ENCODE assay signal across 26 cellular contexts in genomic region chr10:72727128-72727527, GRCh38. TPM values are rescaled to one million over a fixed set of nuclear protein-coding genes. Genes with fewer than 3 reads are reported as not detected.
A peak's percentile ranks its signal among the peaks of the same experiment; 100 is the strongest.
DNase-seq lines count a peak whose midpoint lies in the region; ATAC-seq, FAIRE-seq and TF ChIP-seq lines count a peak whose summit lies in the region.
"Had no signal": no experiment of that assay in that cellular context is flagged by ENCODE, and none has a peak within 500 bp of the region (broad histone marks: within the 10 kb centered on the region; RNA-seq: fewer than 3 reads in every experiment).

No MANE protein-coding gene starts in this region.

- no peak for TF ChIP-seq CTCF in SK-N-SH (IDR thresholded peaks at IDR 0.05)
- no peak for TF ChIP-seq CTCF in keratinocyte (optimal IDR thresholded peaks at IDR 0.05 in 1 of 3, IDR thresholded peaks at IDR 0.05 in 1 of 3, conservative IDR thresholded peaks at IDR 0.05 in 1 of 3; ENCODE audit: extremely low read depth in 1 of 3, insufficient read depth in 2 of 3, low read length in 3 of 3)
- TF ChIP-seq CTCF in left lung (IDR thresholded peaks at IDR 0.05): no peak

- H3K4me3 ChIP-seq in SK-N-SH (ENCODE audit: low read depth in 2 of 2, low read length in 1 of 2) (no peak overlapping the region), keratinocyte (ENCODE audit: control insufficient read depth in 2 of 3, extremely low read depth in 1 of 3, insufficient read depth in 2 of 3, low read depth in 1 of 3, low read length in 3 of 3) (no peak overlapping the region), left lung (no peak overlapping the region)
- H3K4me3 ChIP-seq: upper lobe of left lung had no signal

- TF ChIP-seq EP300 in SK-N-SH (IDR thresholded peaks at IDR 0.05; ENCODE audit: borderline replicate concordance in 1 of 2, low read depth in 1 of 2, low read length in 1 of 2): peak; percentile 25 to 31; a peak in 2 of 4 replicates

- H2AFZ ChIP-seq in SK-N-SH (ENCODE audit: low read depth) (no peak overlapping the region), keratinocyte (ENCODE audit: control insufficient read depth, low read length) (no peak overlapping the region)
- H2AFZ ChIP-seq: parathyroid adenoma had no signal

- 8% methylated on average over 2 of the region's 2 CpGs for WGBS in SK-N-SH (ENCODE audit: low lambda C conversion rate)

- H3K4me1 ChIP-seq in SK-N-SH (ENCODE audit: control insufficient read depth in 1 of 2, insufficient read depth in 2 of 2, low read depth in 1 of 2, low read length in 1 of 2) (peaks cover 4 to 10% of the 10 kb centered on the region in 2 experiments; a peak in 3 of 4 replicates), keratinocyte (ENCODE audit: control insufficient read depth, extremely low read depth, insufficient read depth, low read length) (no peaks in the 10 kb centered on the region), left lung (peaks cover 0 to 4% of the 10 kb centered on the region in 2 donors)
- H3K4me1 ChIP-seq: parathyroid adenoma had no signal

- no peak for ATAC-seq in left lung
- ATAC-seq in GM21529 (IDR thresholded peaks at IDR 0.05; ENCODE audit: unreplicated experiment): no peak
- ATAC-seq: natural killer cell, right cardiac atrium had no signal

- intact Hi-C loops in left lung (cut with DNase I): no loop called here

- POLR2A ChIA-PET in SK-N-SH (lab: Yijun Ruan, JAX): no interaction called here

- H3F3A ChIP-seq in SK-N-SH (replicated peaks; ENCODE audit: insufficient read depth): peaks cover 27% of the 10 kb centered on the region

- peaks cover 0 to 20% of the 10 kb centered on the region in 2 experiments for H3K36me3 ChIP-seq in SK-N-SH (replicated peaks in 1 of 2; ENCODE audit: control insufficient read depth in 1 of 2, insufficient read depth in 2 of 2, low read length in 1 of 2)
- no peaks in the 10 kb centered on the region for H3K36me3 ChIP-seq in keratinocyte (ENCODE audit: control insufficient read depth in 2 of 2, extremely low read depth in 1 of 2, insufficient read depth in 2 of 2, low read length in 2 of 2)
- H3K36me3 ChIP-seq in left lung: no peaks in the 10 kb centered on the region
- H3K36me3 ChIP-seq: upper lobe of left lung had no signal

- no peak for TF ChIP-seq RAD21 in SK-N-SH (IDR thresholded peaks at IDR 0.05; ENCODE audit: low read length)

- H3K27ac ChIP-seq in SK-N-SH (ENCODE audit: low read depth in 2 of 2, low read length in 1 of 2) (peak overlapping the region; percentile 48 to 71; a peak in 3 of 4 replicates), keratinocyte (ENCODE audit: control insufficient read depth, insufficient read depth, low read length) (no peak overlapping the region), left lung (no peak overlapping the region)
- H3K27ac ChIP-seq: KMS-11, parathyroid adenoma, upper lobe of left lung had no signal

- peaks cover 7% of the 10 kb centered on the region; the same call in 1 of the 2 replicates for H4K20me1 ChIP-seq in SK-N-SH (ENCODE audit: insufficient read depth)
- no peaks in the 10 kb centered on the region for H4K20me1 ChIP-seq in keratinocyte (ENCODE audit: control insufficient read depth, extremely low read depth, insufficient read depth, low read length)

- no peaks in the 10 kb centered on the region for H3K9me2 ChIP-seq in SK-N-SH

- no peak for TF ChIP-seq POLR2A in GM12891 (IDR thresholded peaks at IDR 0.05; ENCODE audit: low read depth, low read length)

- peak; percentile 79 for FAIRE-seq in GM12891 (lab: Jason Lieb, UNC)
- FAIRE-seq in keratinocyte (lab: Jason Lieb, UNC): peak; percentile 51
- FAIRE-seq: endometrium, islet of Langerhans, TTC549 had no signal

- dilution Hi-C loops in keratinocyte (cut with MboI; ENCODE audit: extremely low pct_ligation_motif_present, low sequenced_read_pairs): no loop called here

- DNase-seq in GM12891 (ENCODE audit: insufficient read length, low spot score): no peak
- peak; percentile 15 for DNase-seq in SK-N-SH
- DNase-seq in keratinocyte (ENCODE audit: low read depth, low spot score): no peak
- no peak for DNase-seq in GM19238 (ENCODE audit: insufficient read length, low spot score)
- no peak for DNase-seq in left lung
- no peak for DNase-seq in AG08396 (ENCODE audit: low spot score)
- DNase-seq: activated CD4-positive, alpha-beta memory T cell treated with anti-CD3 and anti-CD28 coated beads, Interleukin-2, amount 10 ng/mL, durations not matched to agents 7 days and 5 days; activated CD4-positive, CD25-positive, alpha-beta regulatory T cell treated with anti-CD3 and anti-CD28 coated beads, Interleukin-2, amount 50 U/mL, for 72 hours; aorta; CD4-positive, alpha-beta memory T cell; dermis blood vessel endothelial cell; DMS 273 treated with DMSO at 0.1 percent for 48 hours; natural killer cell; NCI-H1417; NCI-H2029 treated with DMSO at 0.1 percent for 48 hours; NCI-H345; NCI-H748 treated with DMSO at 0.1 percent for 48 hours; right cardiac atrium; stimulated activated CD4-positive, alpha-beta T cell treated with anti-CD3 and anti-CD28 coated beads, Interleukin-2, amount 100 ng/mL, for 48 hours; upper lobe of left lung had no signal

- peak overlapping the region; percentile 24; the same call in 1 of the 2 replicates for H3K4me2 ChIP-seq in SK-N-SH
- H3K4me2 ChIP-seq in keratinocyte (ENCODE audit: control insufficient read depth, extremely low read depth, insufficient read depth, low read depth, low read length): no peak overlapping the region
- H3K4me2 ChIP-seq: KMS-11 had no signal

- no peaks in the 10 kb centered on the region for H3K9me3 ChIP-seq in SK-N-SH
- no peaks in the 10 kb centered on the region for H3K9me3 ChIP-seq in keratinocyte (ENCODE audit: control insufficient read depth, low read depth, low read length)
- H3K9me3 ChIP-seq in left lung: no peaks in the 10 kb centered on the region
- H3K9me3 ChIP-seq: upper lobe of left lung had no signal

- H3K27me3 ChIP-seq in SK-N-SH (ENCODE audit: insufficient read depth): no peaks in the 10 kb centered on the region
- no peaks in the 10 kb centered on the region for H3K27me3 ChIP-seq in keratinocyte (ENCODE audit: control insufficient read depth, extremely low read depth, insufficient read depth, low read length)
- H3K27me3 ChIP-seq in left lung: no peaks in the 10 kb centered on the region
- H3K27me3 ChIP-seq: upper lobe of left lung had no signal

- H3K9ac ChIP-seq in SK-N-SH: no peak overlapping the region
- H3K9ac ChIP-seq in keratinocyte (ENCODE audit: control insufficient read depth, extremely low read depth, insufficient read depth, low read length): no peak overlapping the region
- H3K9ac ChIP-seq: KMS-11, parathyroid adenoma had no signal

- CTCF ChIA-PET in SK-N-SH (lab: Yijun Ruan, JAX): no interaction called here

- peaks cover 31% of the 10 kb centered on the region; the same call in 1 of the 2 replicates for H3K79me2 ChIP-seq in SK-N-SH (ENCODE audit: insufficient read depth)
- H3K79me2 ChIP-seq in keratinocyte (ENCODE audit: control insufficient read depth, insufficient read depth, low read length): peaks cover 46% of the 10 kb centered on the region

- H3K9me1 ChIP-seq in keratinocyte (ENCODE audit: control insufficient read depth, extremely low read depth, insufficient read depth, low read length): no peaks in the 10 kb centered on the region

TF ChIP-seq in GM12891, 5 proteins besides CTCF, POLR2A, EP300 and RAD21:
- no peak for TF ChIP-seq POU2F2 (IDR thresholded peaks at IDR 0.05; ENCODE audit: low read depth, low read length)
- TF ChIP-seq POLR2AphosphoS5 (IDR thresholded peaks at IDR 0.05; ENCODE audit: low read depth, low read length): no peak

TF ChIP-seq in SK-N-SH, 30 proteins besides CTCF, POLR2A, EP300 and RAD21 (continues in another document):
- TF ChIP-seq RCOR1 (IDR thresholded peaks at IDR 0.05; ENCODE audit: low read length) (no peak), FOSL2 (IDR thresholded peaks at IDR 0.05; ENCODE audit: borderline replicate concordance, low read depth) (peak; percentile 22; the same call in 1 of the 2 replicates), TEAD4 (IDR thresholded peaks at IDR 0.05; ENCODE audit: borderline replicate concordance, insufficient read depth) (peak; percentile 65; the same call in 1 of the 2 replicates), RXRA (IDR thresholded peaks at IDR 0.05; ENCODE audit: borderline replicate concordance, low read depth) (no peak), SMC3 (IDR thresholded peaks at IDR 0.05; ENCODE audit: low read depth, low read length) (no peak), GATA2 (CRISPR knock-in tag; IDR thresholded peaks at IDR 0.05) (peak; percentile 63; the same call in 1 of the 2 replicates), SIN3A (IDR thresholded peaks at IDR 0.05; ENCODE audit: borderline replicate concordance, low read depth, low read length) (no peak), FOXM1 (IDR thresholded peaks at IDR 0.05; ENCODE audit: low read depth) (0 out of 2 replicates have a peak, but pooled peaks have one; percentile 35), JUND (IDR thresholded peaks at IDR 0.05) (peak; percentile 70), POLR2AphosphoS5 (IDR thresholded peaks at IDR 0.05; ENCODE audit: low read depth, low read length) (no peak), USF2 (IDR thresholded peaks at IDR 0.05; ENCODE audit: borderline replicate concordance, low read depth, low read length) (no peak)

RNA-seq across cellular contexts. Expression of gene MCU, which starts 35.2 kb away (rescaled TPM):
- 6.8 TPM for polyA plus RNA-seq in GM12891 (2012; ENCODE audit: low read depth, missing spikeins)
- polyA plus RNA-seq in SK-N-SH (2012; rRNA removed) (20.6 and 30.1 TPM in 2 replicates), keratinocyte (50.0 to 104 TPM (median 103 TPM) in 3 replicates)
- 26.2 and 26.9 TPM in 2 replicates for polyA plus RNA-seq in SK-N-SH (2012; cell fraction: cytosol; rRNA removed)
- 24.1 and 33.0 TPM in 2 replicates for polyA plus RNA-seq in SK-N-SH (2012; cell fraction: nucleus; rRNA removed)
- 12.0 TPM for polyA plus RNA-seq in keratinocyte (2011; ENCODE audit: low read depth)
- polyA plus RNA-seq in keratinocyte (2011; cell fraction: cytosol; rRNA removed): 56.9 and 99.0 TPM in 2 replicates
- 53.4 and 58.0 TPM in 2 replicates for polyA plus RNA-seq in keratinocyte (2011; cell fraction: nucleus; rRNA removed)
- 24.0 and 27.4 TPM in 2 replicates for polyA plus RNA-seq in keratinocyte (2012; ENCODE audit: low replicate concordance)
- polyA minus RNA-seq in keratinocyte: 48.6 to 109 TPM (median 101 TPM) in 3 replicates
- polyA minus RNA-seq in keratinocyte (2011; cell fraction: cytosol; rRNA and poly(A)+ RNA removed): 50.6 TPM
- 25.0 and 47.2 TPM in 2 replicates for polyA minus RNA-seq in keratinocyte (2011; cell fraction: nucleus; rRNA and poly(A)+ RNA removed)
- total RNA-seq in left lung: 10 to 100 TPM; 39.4 to 48.8 TPM

Comparison
In these comparisons a context has a peak if more than half of its experiments do, and no peak if none do; other contexts are left out.
1. H3K27ac ChIP-seq: peak in SK-N-SH (2 of 2); none in keratinocyte (single experiment) and left lung (0 of 2).